25 cellular contexts compared by ENCODE assay signal in genomic region chr17:41185001-41185400, GRCh38. TPM values are rescaled to one million over a fixed set of nuclear protein-coding genes. Genes with fewer than 3 reads are reported as not detected.
"Had no signal": no experiment of that assay in that cellular context is flagged by ENCODE, and none has a peak within 500 bp of the region (broad histone marks: within the 10 kb centered on the region; RNA-seq: fewer than 3 reads in every experiment).

No MANE protein-coding gene starts in this region.

- DNase-seq: activated B cell treated with CpG ODN at 0.5 μM for 24 hours; activated CD4-positive, alpha-beta memory T cell treated with anti-CD3 and anti-CD28 coated beads for 36 hours; activated CD4-positive, alpha-beta T cell treated with anti-CD3 and anti-CD28 coated beads for 1 hour; activated CD4-positive, alpha-beta T cell treated with anti-CD3 and anti-CD28 coated beads, Interleukin-2, amount 10 ng/mL, durations not matched to agents 7 days and 5 days; activated CD8-positive, alpha-beta memory T cell treated with anti-CD3 and anti-CD28 coated beads for 24 hours; activated effector memory CD4-positive, alpha-beta T cell treated with anti-CD3 and anti-CD28 coated beads, Interleukin-2, amount 50 U/mL, for 16 hours; activated naive CD4-positive, alpha-beta T cell treated with Interleukin-2 at 50 U/mL for 16 hours; activated naive CD8-positive, alpha-beta T cell treated with anti-CD3 and anti-CD28 coated beads, Interleukin-2, amount 50 U/mL, for 24 hours; activated T-cell treated with anti-CD3 and anti-CD28 coated beads, Interleukin-2, amount 50 U/mL, for 4 hours; amniotic stem cell; cerebellar nuclear complex; NCI-H1105 treated with DMSO at 0.1 percent for 48 hours; NCI-H1436 treated with DMSO at 0.1 percent for 48 hours; NCI-H187; NCI-H2081; NCI-H510A treated with DMSO at 0.1 percent for 48 hours; NCI-H69; NK-92 treated with Interleukin-12 subunit alpha and Interleukin-12 subunit beta, amount 100 ng/mL, for 24 hours; Peyer's patch; SHP77 treated with DMSO at 0.1 percent for 48 hours; T-helper 17 cell; T-helper 9 cell had no signal

- H3K9me3 ChIP-seq: Peyer's patch had no signal

- H3K4me3 ChIP-seq: Peyer's patch had no signal

- H3K27me3 ChIP-seq: Peyer's patch had no signal

- H3K27ac ChIP-seq: Peyer's patch had no signal

- H3K36me3 ChIP-seq: Peyer's patch had no signal

RNA-seq across cellular contexts. Expression of gene KRTAP4-1, which starts 0.3 kb away (rescaled TPM):
- total RNA-seq: activated B cell treated with CpG ODN at 0.5 μM for 24 hours; activated CD4-positive, alpha-beta memory T cell treated with anti-CD3 and anti-CD28 coated beads for 36 hours; activated CD4-positive, alpha-beta T cell treated with anti-CD3 and anti-CD28 coated beads, Interleukin-2, amount 10 ng/mL, durations not matched to agents 7 days and 5 days; activated naive CD4-positive, alpha-beta T cell treated with anti-CD3 and anti-CD28 coated beads, Interleukin-2, amount 50 U/mL, for 72 hours; activated T-cell treated with anti-CD3 and anti-CD28 coated beads, Interleukin-2, amount 50 U/mL, for 4 hours; astrocyte; cardiac septum; Peyer's patch; T-helper 17 cell had no signal

RNA-seq across cellular contexts. Expression of gene KRTAP9-1, which starts 4.7 kb away (rescaled TPM):
- total RNA-seq: activated B cell treated with CpG ODN at 0.5 μM for 24 hours; activated CD4-positive, alpha-beta memory T cell treated with anti-CD3 and anti-CD28 coated beads for 36 hours; activated CD4-positive, alpha-beta T cell treated with anti-CD3 and anti-CD28 coated beads, Interleukin-2, amount 10 ng/mL, durations not matched to agents 7 days and 5 days; activated naive CD4-positive, alpha-beta T cell treated with anti-CD3 and anti-CD28 coated beads, Interleukin-2, amount 50 U/mL, for 72 hours; activated T-cell treated with anti-CD3 and anti-CD28 coated beads, Interleukin-2, amount 50 U/mL, for 4 hours; astrocyte; cardiac septum; Peyer's patch; T-helper 17 cell had no signal

RNA-seq across cellular contexts. Expression of gene KRTAP4-2, which starts 7.0 kb away (rescaled TPM):
- total RNA-seq: activated B cell treated with CpG ODN at 0.5 μM for 24 hours; activated CD4-positive, alpha-beta memory T cell treated with anti-CD3 and anti-CD28 coated beads for 36 hours; activated CD4-positive, alpha-beta T cell treated with anti-CD3 and anti-CD28 coated beads, Interleukin-2, amount 10 ng/mL, durations not matched to agents 7 days and 5 days; activated naive CD4-positive, alpha-beta T cell treated with anti-CD3 and anti-CD28 coated beads, Interleukin-2, amount 50 U/mL, for 72 hours; activated T-cell treated with anti-CD3 and anti-CD28 coated beads, Interleukin-2, amount 50 U/mL, for 4 hours; astrocyte; cardiac septum; Peyer's patch; T-helper 17 cell had no signal

RNA-seq across cellular contexts. Expression of gene KRTAP4-3, which starts 17.0 kb away (rescaled TPM):
- total RNA-seq: activated B cell treated with CpG ODN at 0.5 μM for 24 hours; activated CD4-positive, alpha-beta memory T cell treated with anti-CD3 and anti-CD28 coated beads for 36 hours; activated CD4-positive, alpha-beta T cell treated with anti-CD3 and anti-CD28 coated beads, Interleukin-2, amount 10 ng/mL, durations not matched to agents 7 days and 5 days; activated naive CD4-positive, alpha-beta T cell treated with anti-CD3 and anti-CD28 coated beads, Interleukin-2, amount 50 U/mL, for 72 hours; activated T-cell treated with anti-CD3 and anti-CD28 coated beads, Interleukin-2, amount 50 U/mL, for 4 hours; astrocyte; cardiac septum; Peyer's patch; T-helper 17 cell had no signal

RNA-seq across cellular contexts. Expression of gene KRTAP4-4, which starts 24.5 kb away (rescaled TPM):
- total RNA-seq: activated B cell treated with CpG ODN at 0.5 μM for 24 hours; activated CD4-positive, alpha-beta memory T cell treated with anti-CD3 and anti-CD28 coated beads for 36 hours; activated CD4-positive, alpha-beta T cell treated with anti-CD3 and anti-CD28 coated beads, Interleukin-2, amount 10 ng/mL, durations not matched to agents 7 days and 5 days; activated naive CD4-positive, alpha-beta T cell treated with anti-CD3 and anti-CD28 coated beads, Interleukin-2, amount 50 U/mL, for 72 hours; activated T-cell treated with anti-CD3 and anti-CD28 coated beads, Interleukin-2, amount 50 U/mL, for 4 hours; astrocyte; cardiac septum; Peyer's patch; T-helper 17 cell had no signal
